ENCODE assay signal across 1 cellular context in the genomic region with DNA sequence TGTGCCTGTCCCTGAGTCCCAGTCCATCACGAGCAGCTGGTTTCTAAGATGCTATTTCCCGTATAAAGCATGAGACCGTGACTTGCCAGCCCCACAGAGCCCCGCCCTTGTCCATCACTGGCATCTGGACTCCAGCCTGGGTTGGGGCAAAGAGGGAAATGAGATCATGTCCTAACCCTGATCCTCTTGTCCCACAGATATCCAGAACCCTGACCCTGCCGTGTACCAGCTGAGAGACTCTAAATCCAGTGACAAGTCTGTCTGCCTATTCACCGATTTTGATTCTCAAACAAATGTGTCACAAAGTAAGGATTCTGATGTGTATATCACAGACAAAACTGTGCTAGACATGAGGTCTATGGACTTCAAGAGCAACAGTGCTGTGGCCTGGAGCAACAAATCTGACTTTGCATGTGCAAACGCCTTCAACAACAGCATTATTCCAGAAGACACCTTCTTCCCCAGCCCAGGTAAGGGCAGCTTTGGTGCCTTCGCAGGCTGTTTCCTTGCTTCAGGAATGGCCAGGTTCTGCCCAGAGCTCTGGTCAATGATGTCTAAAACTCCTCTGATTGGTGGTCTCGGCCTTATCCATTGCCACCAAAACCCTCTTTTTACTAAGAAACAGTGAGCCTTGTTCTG.
TF ChIP-seq lines count a peak whose summit lies in the region.

No MANE protein-coding gene starts in this region.

TF ChIP-seq in H1, 55 proteins besides CTCF, POLR2A, EP300 and RAD21:
- TF ChIP-seq POLR2AphosphoS5 (IDR thresholded peaks at IDR 0.05; ENCODE audit: low read depth, low read length) (no peak), RXRA (IDR thresholded peaks at IDR 0.05; ENCODE audit: insufficient read depth, low read depth, low read length) (no peak), BCL11A (IDR thresholded peaks at IDR 0.05; ENCODE audit: low read depth in 2 of 2, low read length in 2 of 2) (no peak), SRF (IDR thresholded peaks at IDR 0.05; ENCODE audit: low read depth, low read length) (no peak), CEBPB (IDR thresholded peaks at IDR 0.05; ENCODE audit: low read depth, low read length) (no peak), RNF2 (IDR thresholded peaks at IDR 0.05; ENCODE audit: borderline replicate concordance, low read depth, low read length, missing control alignments, poor library complexity, severe bottlenecking) (no peak), MAX (IDR thresholded peaks at IDR 0.05) (no peak), ATF2 (IDR thresholded peaks at IDR 0.05; ENCODE audit: low read length) (no peak), TAF7 (optimal IDR thresholded peaks at IDR 0.05; ENCODE audit: borderline replicate concordance, low read depth, low read length) (no peak), EGR1 (IDR thresholded peaks at IDR 0.05; ENCODE audit: borderline replicate concordance, low read depth, low read length) (no peak), BRCA1 (IDR thresholded peaks at IDR 0.05; ENCODE audit: low read depth, low read length) (no peak), RBBP5 (IDR thresholded peaks at IDR 0.05; ENCODE audit: borderline replicate concordance, low read depth, low read length) (no peak), KDM1A (IDR thresholded peaks at IDR 0.05; ENCODE audit: borderline replicate concordance, low read length) (no peak), ATF3 (IDR thresholded peaks at IDR 0.05; ENCODE audit: insufficient read depth, low read depth, low read length) (no peak), FOSL1 (IDR thresholded peaks at IDR 0.05; ENCODE audit: insufficient read depth, low read depth, low read length) (no peak), SIN3A (conservative IDR thresholded peaks at IDR 0.05 in 1 of 2, IDR thresholded peaks at IDR 0.05 in 1 of 2; ENCODE audit: low read depth in 1 of 2, low read length in 2 of 2) (no peak), CHD2 (IDR thresholded peaks at IDR 0.05; ENCODE audit: low read length) (no peak)
